8 cellular contexts compared by ENCODE assay signal in genomic region chr9:75866273-75866871, GRCh38. TPM values are rescaled to one million over a fixed set of nuclear protein-coding genes. Genes with fewer than 3 reads are reported as not detected.
DNase-seq lines count a peak whose midpoint lies in the region; ATAC-seq and TF ChIP-seq lines count a peak whose summit lies in the region.

No MANE protein-coding gene starts in this region.

- intact Hi-C loops in right lobe of liver (cut with DNase I) (no loop called here), thyroid gland (cut with DNase I) (loop anchor here (10.0 kb wide), 1 partner anchor 602 kb away; no protein-coding TSS in a partner anchor)

- peak; percentile 84 for TF ChIP-seq CTCF in RWPE2 (IDR thresholded peaks at IDR 0.05; ENCODE audit: poor library complexity, severe bottlenecking)
- peak; percentile 57 to 75 (median 68) for TF ChIP-seq CTCF in right lobe of liver (IDR thresholded peaks at IDR 0.05)
- peak; percentile 33 to 73 (median 62) for TF ChIP-seq CTCF in thyroid gland (IDR thresholded peaks at IDR 0.05)

- DNase-seq in A172 (ENCODE audit: low spot score) = peak; percentile 42
- peak; percentile 14 for DNase-seq in ELF-1 (ENCODE audit: low read depth, low spot score)
- no peak for DNase-seq in RWPE2 (ENCODE audit: low spot score)
- DNase-seq in cerebellar cortex (ENCODE audit: low spot score) = peak; percentile 34
- no peak for DNase-seq in right lobe of liver
- DNase-seq in thyroid gland = peak; percentile 45 to 51
- DNase-seq in activated effector memory CD4-positive, alpha-beta T cell treated with anti-CD3 and anti-CD28 coated beads, Interleukin-2, amount 50 U/mL, for 16 hours = no peak

- H3K4me1 ChIP-seq in RWPE2 (ENCODE audit: insufficient read depth, poor library complexity, severe bottlenecking) (no peaks in the 10 kb centered on the region), right lobe of liver (peaks cover 0 to 9% (median 3%) of the 10 kb centered on the region in 4 donors), thyroid gland (no peaks in the 10 kb centered on the region)

- no peak for TF ChIP-seq POLR2A in right lobe of liver (IDR thresholded peaks at IDR 0.05)
- TF ChIP-seq POLR2A in thyroid gland (IDR thresholded peaks at IDR 0.05) = no peak

- no peaks in the 10 kb centered on the region for H3K27me3 ChIP-seq in RWPE2 (ENCODE audit: insufficient read depth, poor library complexity, severe bottlenecking)
- H3K27me3 ChIP-seq in right lobe of liver = no peaks in the 10 kb centered on the region
- no peaks in the 10 kb centered on the region for H3K27me3 ChIP-seq in thyroid gland

- H3K4me3 ChIP-seq in RWPE2 (ENCODE audit: severe bottlenecking) (no peak overlapping the region), right lobe of liver (no peak overlapping the region), thyroid gland (replicated peaks in 1 of 3) (no peak overlapping the region)

- H3K36me3 ChIP-seq in RWPE2 (ENCODE audit: low read depth) (no peaks in the 10 kb centered on the region), right lobe of liver (no peaks in the 10 kb centered on the region), thyroid gland (no peaks in the 10 kb centered on the region)

- WGBS in right lobe of liver (ENCODE audit: insufficient coverage, low coverage, low lambda C conversion rate, missing lambda C conversion rate) = 7% methylated on average over 2 of the region's 2 CpGs
- 15 to 43% methylated on average over 2 of the region's 2 CpGs for WGBS in thyroid gland, 2 donors

- peak; percentile 64 for ATAC-seq in HG03378 (IDR thresholded peaks at IDR 0.05; ENCODE audit: unreplicated experiment)
- ATAC-seq in RWPE2 (ENCODE audit: low read depth) = 0 out of 3 replicates have a peak, but pooled peaks have one; percentile 35
- ATAC-seq in right lobe of liver = peak; percentile 48 to 81 (median 68)

- no peaks in the 10 kb centered on the region for H3K9me3 ChIP-seq in RWPE2 (ENCODE audit: severe bottlenecking)
- no peaks in the 10 kb centered on the region for H3K9me3 ChIP-seq in right lobe of liver
- H3K9me3 ChIP-seq in thyroid gland = no peaks in the 10 kb centered on the region

- H3K27ac ChIP-seq in RWPE2 (ENCODE audit: poor library complexity, severe bottlenecking) (no peak overlapping the region), right lobe of liver (no peak overlapping the region), thyroid gland (no peak overlapping the region)

RNA-seq across cellular contexts. Expression of gene PCSK5, which starts 24.1 kb away (rescaled TPM):
- 0.48 and 0.55 TPM in 2 replicates for total RNA-seq in A172 (2014; rRNA removed; shearing (Covaris generic))
- total RNA-seq in right lobe of liver (1 to 10 TPM; 1.4 to 5.8 (median 3.5) TPM), thyroid gland (10 to 100 TPM in 3 of 4 donors, 1 to 10 TPM in 1; 9.6 to 41.8 (median 15.1) TPM)

Comparison
In these comparisons a context has a peak if more than half of its experiments do, and no peak if none do; other contexts are left out.
1. DNase-seq: peak in A172 (single experiment), ELF-1 (single experiment), cerebellar cortex (single experiment) and thyroid gland (2 of 2); none in RWPE2 (single experiment), right lobe of liver (0 of 3) and activated effector memory CD4-positive, alpha-beta T cell treated with anti-CD3 and anti-CD28 coated beads, Interleukin-2, amount 50 U/mL, for 16 hours (single experiment).
2. Peak in every context shown above with its lines, with median percentiles within 50 percentile points of each other: ATAC-seq and CTCF ChIP-seq.